ENCODE assay signal across 19 cellular contexts in the genomic region with DNA sequence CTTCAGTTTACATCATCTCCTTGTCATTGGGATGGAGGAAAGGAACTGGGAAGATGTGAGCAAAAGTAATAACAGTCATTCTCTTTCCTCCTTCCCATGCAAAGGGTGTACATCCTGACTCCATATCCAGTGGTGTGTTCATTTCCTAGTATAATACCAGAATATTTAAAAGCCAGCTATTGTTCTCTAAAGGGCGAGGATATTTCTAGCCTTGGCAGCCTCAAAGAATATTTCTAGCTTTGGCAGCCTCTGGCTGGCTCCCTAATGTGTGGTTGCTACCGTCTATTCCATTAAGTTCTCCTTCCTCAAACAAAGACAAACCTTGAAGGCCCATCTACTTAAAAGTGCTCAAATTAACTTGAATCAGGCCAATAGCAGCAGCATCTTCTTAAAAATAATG.
"Had no signal": no experiment of that assay in that cellular context is flagged by ENCODE, and none has a peak within 500 bp of the region (broad histone marks: within the 10 kb centered on the region; RNA-seq: fewer than 3 reads in every experiment).

No MANE protein-coding gene starts in this region.

- H3K36me3 Mint-ChIP-seq: brain had no signal

- H3K27ac ChIP-seq: colonic mucosa, suprapubic skin, transverse colon, VCaP had no signal

- H3K4me3 ChIP-seq: colonic mucosa, SJCRH30, suprapubic skin, transverse colon had no signal

- H3K27ac Mint-ChIP-seq: brain had no signal

- H3K9me3 Mint-ChIP-seq: activated CD4-positive, alpha-beta memory T cell treated with anti-CD3 and anti-CD28 coated beads for 36 hours; brain; central memory CD8-positive, alpha-beta T cell; nephron had no signal

- H3K4me1 ChIP-seq: colonic mucosa had no signal

- H3K9me3 ChIP-seq: colonic mucosa, SJCRH30, suprapubic skin, transverse colon had no signal

- H3K4me3 Mint-ChIP-seq: activated CD4-positive, alpha-beta memory T cell treated with anti-CD3 and anti-CD28 coated beads for 36 hours; brain; central memory CD8-positive, alpha-beta T cell; nephron had no signal

- H3K4me1 Mint-ChIP-seq: central memory CD8-positive, alpha-beta T cell had no signal

- H3K36me3 ChIP-seq: colonic mucosa, SJCRH30, suprapubic skin, transverse colon had no signal

- DNase-seq: activated CD4-positive, alpha-beta memory T cell treated with anti-CD3 and anti-CD28 coated beads for 36 hours; activated CD4-positive, CD25-positive, alpha-beta regulatory T cell treated with anti-CD3 and anti-CD28 coated beads, Interleukin-2, amount 50 U/mL, for 72 hours; activated gamma-delta T cell treated with Interleukin-2 at 50 U/mL for 16 hours; activated T-cell treated with anti-CD3 and anti-CD28 coated beads, Interleukin-2, amount 50 U/mL, for 1 hour; anterior cingulate cortex; colonic mucosa; hypothalamus; islet precursor cell; midbrain; nucleus accumbens; stimulated activated naive CD4-positive, alpha-beta T cell treated with Interleukin-2 at 50 U/mL for 16 hours; T-helper 2 cell; transverse colon had no signal

- H3K27me3 Mint-ChIP-seq: activated CD4-positive, alpha-beta memory T cell treated with anti-CD3 and anti-CD28 coated beads for 36 hours had no signal

- H3K27me3 ChIP-seq: colonic mucosa, SJCRH30, suprapubic skin, transverse colon had no signal
